8 cellular contexts compared by ENCODE assay signal in genomic region chr5:54646285-54647101, GRCh38.
DNase-seq lines count a peak whose midpoint lies in the region; TF ChIP-seq lines count a peak whose summit lies in the region.

No MANE protein-coding gene starts in this region.

- H2AFZ ChIP-seq in PC-9: no peak overlapping the region

- no peaks in the 10 kb centered on the region for H3K36me3 ChIP-seq in duodenal mucosa (ENCODE audit: control insufficient read depth in 1 of 2, insufficient read depth in 2 of 2, low read length in 2 of 2)
- no peaks in the 10 kb centered on the region for H3K36me3 ChIP-seq in mesodermal cell (ENCODE audit: control insufficient read depth, insufficient read depth, low read length)
- no peaks in the 10 kb centered on the region for H3K36me3 ChIP-seq in PC-9 (ENCODE audit: low read depth)

- CTCF ChIA-PET in HEK293T (lab: Yijun Ruan, JAX): interaction anchor here (0.5 kb wide), 1 partner anchor 129 kb away, joined by 3 read pairs; no protein-coding TSS in a partner anchor
- CTCF ChIA-PET in PC-9 (lab: Charles Lee): no interaction called here

- peak overlapping the region; percentile 57 for H3K27ac ChIP-seq in duodenal mucosa (ENCODE audit: low read depth, low read length)
- H3K27ac ChIP-seq in mesodermal cell (ENCODE audit: low read depth, low read length, severe bottlenecking): peak overlapping the region; percentile 16
- H3K27ac ChIP-seq in PC-9: no peak overlapping the region

- no TSS peak for BruUV-seq in PC-9 (replicated peaks; lab: Mats Ljungman, UMichigan)

- POLR2A ChIA-PET in HEK293T (lab: Yijun Ruan, JAX) (no interaction called here), PC-9 (lab: Charles Lee; ENCODE audit: unreplicated experiment) (no interaction called here)

- H3K27me3 ChIP-seq in duodenal mucosa (ENCODE audit: control insufficient read depth in 1 of 2, insufficient read depth in 2 of 2, low read length in 2 of 2) (no peaks in the 10 kb centered on the region), PC-9 (ENCODE audit: insufficient read depth, low read depth) (no peaks in the 10 kb centered on the region)

- TF ChIP-seq CTCF in GM12864 (IDR thresholded peaks at IDR 0.05; ENCODE audit: low read depth, low read length, missing control alignments): no peak
- TF ChIP-seq CTCF in PC-9 (conservative IDR thresholded peaks at IDR 0.05): no peak

- H3K4me3 ChIP-seq in GM12864 (ENCODE audit: low read depth, low read length) (no peak overlapping the region), duodenal mucosa (ENCODE audit: low read depth in 1 of 2, low read length in 2 of 2) (peak overlapping the region; percentile 16 to 35), mesodermal cell (ENCODE audit: extremely low read depth, insufficient read depth, low read length, poor library complexity, severe bottlenecking) (no peak overlapping the region), PC-9 (no peak overlapping the region)

- no peaks in the 10 kb centered on the region for H3K79me2 ChIP-seq in PC-9 (ENCODE audit: low read depth)

- H3K4me1 ChIP-seq in duodenal mucosa (ENCODE audit: control insufficient read depth in 1 of 2, insufficient read depth in 2 of 2, low read length in 2 of 2) (peaks cover 12 to 20% of the 10 kb centered on the region in 2 donors), mesodermal cell (ENCODE audit: control insufficient read depth, insufficient read depth, low read length, poor library complexity, severe bottlenecking) (peaks cover 10% of the 10 kb centered on the region), PC-9 (replicated peaks; ENCODE audit: insufficient read depth) (peaks cover 19% of the 10 kb centered on the region)

- H3K9me3 ChIP-seq in duodenal mucosa (ENCODE audit: control insufficient read depth in 1 of 2, low read length in 2 of 2): no peaks in the 10 kb centered on the region
- H3K9me3 ChIP-seq in mesodermal cell (ENCODE audit: control insufficient read depth, low read length): peaks cover 3% of the 10 kb centered on the region
- H3K9me3 ChIP-seq in PC-9 (ENCODE audit: insufficient read depth, low read depth): no peaks in the 10 kb centered on the region

- H4K20me1 ChIP-seq in PC-9 (ENCODE audit: insufficient read depth): no peaks in the 10 kb centered on the region

- WGBS in mesodermal cell (ENCODE audit: insufficient coverage in 2 of 2), 2 experiments: 51 to 70% methylated on average over 13 of the region's 14 CpGs

- H3K4me2 ChIP-seq in PC-9: no peak overlapping the region

- no peak overlapping the region for H3K9ac ChIP-seq in duodenal mucosa (ENCODE audit: low read depth in 1 of 2, low read length in 2 of 2)

- H3K9me2 ChIP-seq in PC-9 (ENCODE audit: insufficient read depth): no peaks in the 10 kb centered on the region

- peaks cover 18% of the 10 kb centered on the region; the same call in 1 of the 2 replicates for H3F3A ChIP-seq in PC-9 (ENCODE audit: insufficient read depth, low read depth)

- peak; percentile 77 for DNase-seq in GM12864 (ENCODE audit: low read depth)
- peak; percentile 31 for DNase-seq in HEK293T (ENCODE audit: extremely low spot score)
- DNase-seq in NCI-H1417 treated with DMSO at 0.1 percent for 48 hours (lab: John Stamatoyannopoulos, UW): peak; percentile 27
- peak; percentile 63 to 74 for DNase-seq in activated CD4-positive, alpha-beta T cell treated with anti-CD3 and anti-CD28 coated beads, Interleukin-2, amount 50 U/mL, for 48 hours
- peak; percentile 40 to 46 for DNase-seq in stimulated activated CD8-positive, alpha-beta memory T cell treated with anti-CD3 and anti-CD28 coated beads, Interleukin-4, amount 100 ng/mL, for 1 hour (ENCODE audit: low read depth in 2 of 2, low spot score in 1 of 2)
- no peak for DNase-seq in PC-9

- intact Hi-C loops in PC-9 (cut with micrococcal nuclease; ENCODE audit: unreplicated experiment): no loop called here

TF ChIP-seq in HEK293T, 16 proteins besides CTCF, POLR2A, EP300 and RAD21:
- TF ChIP-seq FOXK2 (IDR thresholded peaks at IDR 0.05): no peak
- TF ChIP-seq ARNT (IDR thresholded peaks at IDR 0.05): no peak
- TF ChIP-seq BHLHE40 (IDR thresholded peaks at IDR 0.05; ENCODE audit: borderline replicate concordance): no peak
- no peak for TF ChIP-seq TARDBP (IDR thresholded peaks at IDR 0.05)
- no peak for TF ChIP-seq FOXM1 (IDR thresholded peaks at IDR 0.05; ENCODE audit: borderline replicate concordance)
- no peak for TF ChIP-seq NFRKB (IDR thresholded peaks at IDR 0.05)
- TF ChIP-seq L3MBTL2 (conservative IDR thresholded peaks at IDR 0.05): no peak
- no peak for TF ChIP-seq SUZ12 (IDR thresholded peaks at IDR 0.05)
- no peak for TF ChIP-seq SP1 (IDR thresholded peaks at IDR 0.05)
- no peak for TF ChIP-seq ELF4 (IDR thresholded peaks at IDR 0.05)
- TF ChIP-seq LEF1 (IDR thresholded peaks at IDR 0.05; ENCODE audit: borderline replicate concordance): no peak
- no peak for TF ChIP-seq CTBP1 (IDR thresholded peaks at IDR 0.05; ENCODE audit: borderline replicate concordance)
- no peak for TF ChIP-seq HDGF (IDR thresholded peaks at IDR 0.05; ENCODE audit: borderline replicate concordance)
- no peak for TF ChIP-seq PKNOX1 (IDR thresholded peaks at IDR 0.05)

Comparison
In these comparisons a context has a peak if more than half of its experiments do, and no peak if none do; other contexts are left out.
1. DNase-seq: peak in GM12864 (single experiment), HEK293T (single experiment), NCI-H1417 treated with DMSO at 0.1 percent for 48 hours (single experiment), activated CD4-positive, alpha-beta T cell treated with anti-CD3 and anti-CD28 coated beads, Interleukin-2, amount 50 U/mL, for 48 hours (2 of 2) and stimulated activated CD8-positive, alpha-beta memory T cell treated with anti-CD3 and anti-CD28 coated beads, Interleukin-4, amount 100 ng/mL, for 1 hour (2 of 2); none in PC-9 (0 of 2).
2. H3K4me3 ChIP-seq: peak in duodenal mucosa (2 of 2); none in GM12864 (single experiment), mesodermal cell (single experiment) and PC-9 (single experiment).